In genomic region chr15:36691596-36691995, GRCh38 we compare ENCODE assay signal across 26 cellular contexts.
"Had no signal": no experiment of that assay in that cellular context is flagged by ENCODE, and none has a peak within 500 bp of the region (broad histone marks: within the 10 kb centered on the region; RNA-seq: fewer than 3 reads in every experiment).

No MANE protein-coding gene starts in this region.

- DNase-seq: cortex of kidney; effector memory CD8-positive, alpha-beta T cell; erythroblast; esophagus squamous epithelium; foreskin melanocyte; hypothalamus; immature natural killer cell; islet precursor cell; kidney glomerular epithelial cell; left colon; left ventricle myocardium superior; lower lobe of right lung; natural killer cell; occipital lobe; pancreas; stimulated activated CD4-positive, alpha-beta T cell treated with anti-CD3 and anti-CD28 coated beads, Interleukin-12 subunit alpha, Interleukin-12 subunit beta, amount 100 ng/mL, for 4 hours; stimulated activated CD4-positive, alpha-beta T cell treated with anti-CD3 and anti-CD28 coated beads, Interleukin-1b, Interleukin-23, amount 100 ng/mL, for 48 hours; stimulated activated CD4-positive, alpha-beta T cell treated with anti-CD3 and anti-CD28 coated beads, Interleukin-4, amount 100 ng/mL, for 1 hour; stimulated activated CD8-positive, alpha-beta memory T cell treated with anti-CD3 and anti-CD28 coated beads, Interleukin-4, amount 100 ng/mL, for 48 hours; stimulated activated naive CD4-positive, alpha-beta T cell; stimulated activated naive CD8-positive, alpha-beta T cell treated with anti-CD3 and anti-CD28 coated beads, Interleukin-15, amount 100 ng/mL, for 72 hours; transverse colon; upper lobe of right lung; uterus had no signal

- H3K27me3 Mint-ChIP-seq: effector memory CD8-positive, alpha-beta T cell; stimulated activated naive CD8-positive, alpha-beta T cell treated with anti-CD3 and anti-CD28 coated beads, Interleukin-15, amount 100 ng/mL, for 72 hours had no signal

- ATAC-seq: effector memory CD8-positive, alpha-beta T cell; left colon; left ventricle myocardium superior; lower lobe of right lung; natural killer cell; pancreas; sciatic nerve; stimulated activated naive CD8-positive, alpha-beta T cell treated with anti-CD3 and anti-CD28 coated beads, Interleukin-15, amount 100 ng/mL, for 72 hours; upper lobe of right lung had no signal

- H3K4me3 Mint-ChIP-seq: effector memory CD8-positive, alpha-beta T cell; immature natural killer cell; natural killer cell; stimulated activated naive CD8-positive, alpha-beta T cell treated with anti-CD3 and anti-CD28 coated beads, Interleukin-15, amount 100 ng/mL, for 72 hours had no signal

- H3K27ac Mint-ChIP-seq: effector memory CD8-positive, alpha-beta T cell; immature natural killer cell; natural killer cell; stimulated activated naive CD8-positive, alpha-beta T cell treated with anti-CD3 and anti-CD28 coated beads, Interleukin-15, amount 100 ng/mL, for 72 hours had no signal

- H3K36me3 Mint-ChIP-seq: natural killer cell had no signal

- FAIRE-seq: endometrium, pancreas had no signal

- H3K9me3 Mint-ChIP-seq: effector memory CD8-positive, alpha-beta T cell had no signal

- H3K4me1 Mint-ChIP-seq: immature natural killer cell; natural killer cell; stimulated activated naive CD8-positive, alpha-beta T cell treated with anti-CD3 and anti-CD28 coated beads, Interleukin-15, amount 100 ng/mL, for 72 hours had no signal
